In genomic region chr6:17061097-17061496, GRCh38 we compare ENCODE assay signal across 28 cellular contexts. TPM values are rescaled to one million over a fixed set of nuclear protein-coding genes. Genes with fewer than 3 reads are reported as not detected.
"Had no signal": no experiment of that assay in that cellular context is flagged by ENCODE, and none has a peak within 500 bp of the region (broad histone marks: within the 10 kb centered on the region; RNA-seq: fewer than 3 reads in every experiment).

No MANE protein-coding gene starts in this region.

- DNase-seq: cortex of kidney; dorsolateral prefrontal cortex; effector CD8-positive, alpha-beta T cell; foreskin fibroblast; head of caudate nucleus; islet precursor cell; left lung; lower lobe of right lung; mesenchymal stem cell; naive B cell; psoas muscle; retina; spleen; stimulated activated CD4-positive, alpha-beta T cell treated with anti-CD3 and anti-CD28 coated beads, Interleukin-15, amount 100 ng/mL, for 24 hours; stimulated activated CD4-positive, alpha-beta T cell treated with anti-CD3 and anti-CD28 coated beads, Interleukin-1b, Interleukin-23, amount 100 ng/mL, for 48 hours; stimulated activated CD4-positive, alpha-beta T cell treated with anti-CD3 and anti-CD28 coated beads, Interleukin-4, amount 100 ng/mL, for 24 hours; thyroid gland; uterus had no signal

- H3K27me3 ChIP-seq: dorsolateral prefrontal cortex, esophagus muscularis mucosa, hepatocyte, left lung, suprapubic skin, thyroid gland, uterus had no signal

- H3K4me1 ChIP-seq: esophagus muscularis mucosa, left lung, lower lobe of right lung, psoas muscle, spleen, thyroid gland, uterus had no signal

- H3K27ac ChIP-seq: dorsolateral prefrontal cortex, esophagus muscularis mucosa, hepatocyte, left lung, lower lobe of right lung, psoas muscle, spleen, suprapubic skin, thyroid gland, uterus had no signal

- H3K9me3 ChIP-seq: esophagus muscularis mucosa, left lung, lower lobe of right lung, psoas muscle, spleen, suprapubic skin, thyroid gland, uterus had no signal

- H3K36me3 ChIP-seq: esophagus muscularis mucosa, left lung, lower lobe of right lung, spleen, suprapubic skin, thyroid gland, uterus had no signal

- H3K79me2 ChIP-seq: hepatocyte had no signal

- H3K4me2 ChIP-seq: hepatocyte had no signal

- H3K27ac Mint-ChIP-seq: naive B cell; nephron; stimulated activated memory B cell treated with anti-CD40 and anti-IgM and Interleukin-4, amounts not matched to agents 10 μg/mL and 1 μg/mL and 100 μg/mL, for 72 hours; type B pancreatic cell had no signal

- H3K4me1 Mint-ChIP-seq: central memory CD8-positive, alpha-beta T cell; naive B cell; nephron; stimulated activated memory B cell treated with anti-CD40 and anti-IgM and Interleukin-4, amounts not matched to agents 10 μg/mL and 1 μg/mL and 100 μg/mL, for 72 hours had no signal

- H2AFZ ChIP-seq: hepatocyte had no signal

- H3K4me3 Mint-ChIP-seq: central memory CD8-positive, alpha-beta T cell; naive B cell; nephron; stimulated activated memory B cell treated with anti-CD40 and anti-IgM and Interleukin-4, amounts not matched to agents 10 μg/mL and 1 μg/mL and 100 μg/mL, for 72 hours; type B pancreatic cell had no signal

- H3K36me3 Mint-ChIP-seq: naive B cell; stimulated activated memory B cell treated with anti-CD40 and anti-IgM and Interleukin-4, amounts not matched to agents 10 μg/mL and 1 μg/mL and 100 μg/mL, for 72 hours; type B pancreatic cell had no signal

- ATAC-seq: left lung; lower lobe of right lung; psoas muscle; sciatic nerve; stimulated activated memory B cell treated with anti-CD40 and anti-IgM and Interleukin-4, amounts not matched to agents 10 μg/mL and 1 μg/mL and 100 μg/mL, for 72 hours had no signal

- H3K9me3 Mint-ChIP-seq: central memory CD8-positive, alpha-beta T cell; stimulated activated memory B cell treated with anti-CD40 and anti-IgM and Interleukin-4, amounts not matched to agents 10 μg/mL and 1 μg/mL and 100 μg/mL, for 72 hours; type B pancreatic cell had no signal

- H3K4me3 ChIP-seq: dorsolateral prefrontal cortex, esophagus muscularis mucosa, hepatocyte, left lung, lower lobe of right lung, psoas muscle, spleen, suprapubic skin, thyroid gland, uterus had no signal

RNA-seq across cellular contexts. Expression of gene STMND1, which starts 40.8 kb away (rescaled TPM):
- total RNA-seq: esophagus muscularis mucosa, omental fat pad, psoas muscle, skeletal muscle tissue, spleen, thyroid gland had no signal
- polyA plus RNA-seq: hepatocyte, psoas muscle, spleen had no signal
